ENCODE assay signal across 17 cellular contexts in genomic region chr1:53524428-53525400, GRCh38.
DNase-seq lines count a peak whose midpoint lies in the region; ATAC-seq and TF ChIP-seq lines count a peak whose summit lies in the region.
"Had no signal": no experiment of that assay in that cellular context is flagged by ENCODE, and none has a peak within 500 bp of the region (broad histone marks: within the 10 kb centered on the region; RNA-seq: fewer than 3 reads in every experiment).

No MANE protein-coding gene starts in this region.

- peaks cover 5% of the 10 kb centered on the region for H3K27me3 Mint-ChIP-seq in WTC11 (ENCODE audit: low read depth)
- peaks cover 53% of the 10 kb centered on the region for H3K27me3 Mint-ChIP-seq in nephron (ENCODE audit: low read depth)
- H3K27me3 Mint-ChIP-seq: activated naive CD8-positive, alpha-beta T cell; activated T-cell treated with anti-CD3 and anti-CD28 coated beads, Interleukin-2, amount 50 U/mL, for 24 hours had no signal

- peaks cover 17% of the 10 kb centered on the region for H3K4me1 ChIP-seq in BE2C

- H3K36me3 Mint-ChIP-seq in WTC11 (no peaks in the 10 kb centered on the region), nephron (ENCODE audit: low read depth) (no peaks in the 10 kb centered on the region)
- H3K36me3 Mint-ChIP-seq: activated naive CD8-positive, alpha-beta T cell; immature natural killer cell had no signal

- H3K4me3 ChIP-seq in BE2C (ENCODE audit: low read depth, low read length) (no peak overlapping the region), brain microvascular endothelial cell (ENCODE audit: low read depth, low read length) (no peak overlapping the region)

- TF ChIP-seq CTCF in BE2C (IDR thresholded peaks at IDR 0.05; ENCODE audit: low read depth, low read length) (no peak), WTC11 (IDR thresholded peaks at IDR 0.05) (no peak), nephron (IDR thresholded peaks at IDR 0.05; ENCODE audit: unreplicated experiment in 3 of 3) (no peak), brain microvascular endothelial cell (IDR thresholded peaks at IDR 0.05; ENCODE audit: low read depth, low read length, missing control alignments) (no peak)

- no peak overlapping the region for H3K27ac ChIP-seq in brain microvascular endothelial cell
- H3K27ac ChIP-seq: neutrophil had no signal

- no peaks in the 10 kb centered on the region for H3K27me3 ChIP-seq in BE2C
- H3K27me3 ChIP-seq in brain microvascular endothelial cell (replicated peaks) = no peaks in the 10 kb centered on the region
- H3K27me3 ChIP-seq: neutrophil had no signal

- H3K9me3 Mint-ChIP-seq in WTC11 = no peaks in the 10 kb centered on the region
- H3K9me3 Mint-ChIP-seq in nephron = no peaks in the 10 kb centered on the region
- H3K9me3 Mint-ChIP-seq: activated T-cell treated with anti-CD3 and anti-CD28 coated beads, Interleukin-2, amount 50 U/mL, for 24 hours; immature natural killer cell had no signal

- in situ Hi-C loops in brain microvascular endothelial cell (cut with HindIII; ENCODE audit: low pct_ligation_motif_present, low sequenced_read_pairs) = no loop called here

- H3K36me3 ChIP-seq in BE2C (no peaks in the 10 kb centered on the region), brain microvascular endothelial cell (replicated peaks) (peaks cover 15% of the 10 kb centered on the region)
- H3K36me3 ChIP-seq: neutrophil had no signal

- peaks cover 9% of the 10 kb centered on the region for H3K4me1 Mint-ChIP-seq in WTC11
- peaks cover 57% of the 10 kb centered on the region for H3K4me1 Mint-ChIP-seq in nephron
- H3K4me1 Mint-ChIP-seq: immature natural killer cell had no signal

- no peak overlapping the region for H3K4me3 Mint-ChIP-seq in WTC11
- peak overlapping the region in 2 of 3 experiments; percentile 21 to 24 for H3K4me3 Mint-ChIP-seq in nephron
- H3K4me3 Mint-ChIP-seq: activated naive CD8-positive, alpha-beta T cell; activated T-cell treated with anti-CD3 and anti-CD28 coated beads, Interleukin-2, amount 50 U/mL, for 24 hours; immature natural killer cell had no signal

- POLR2A ChIA-PET in WTC11 (lab: Charles Lee) = no interaction called here

- no peak for ATAC-seq in WTC11

- H3K9me3 ChIP-seq in BE2C = no peaks in the 10 kb centered on the region
- H3K9me3 ChIP-seq: neutrophil had no signal

- H3K27ac Mint-ChIP-seq in WTC11 = peak overlapping the region; percentile 49; the same call in 1 of the 2 replicates
- peak overlapping the region in 2 of 3 experiments; percentile 13 to 44 for H3K27ac Mint-ChIP-seq in nephron
- H3K27ac Mint-ChIP-seq: activated naive CD8-positive, alpha-beta T cell; activated T-cell treated with anti-CD3 and anti-CD28 coated beads, Interleukin-2, amount 50 U/mL, for 24 hours; immature natural killer cell had no signal

- DNase-seq in BE2C (peak; percentile 28), DMS79 treated with DMSO at 0.1 percent for 48 hours (lab: John Stamatoyannopoulos, UW) (peak; percentile 71), WTC11 (ENCODE audit: low spot score) (no peak), middle frontal gyrus (ENCODE audit: extremely low spot score, low spot score) (no peak), brain microvascular endothelial cell (no peak)
- no peak for DNase-seq in activated CD4-positive, alpha-beta T cell treated with anti-CD3 and anti-CD28 coated beads for 1 hour
- no peak for DNase-seq in activated effector memory CD4-positive, alpha-beta T cell treated with Interleukin-2 at 50 U/mL for 16 hours
- DNase-seq: activated T-cell treated with anti-CD3 and anti-CD28 coated beads, Interleukin-2, amount 50 U/mL, for 24 hours; immature natural killer cell; mesenchymal stem cell; NCI-H1092; stimulated activated CD4-positive, alpha-beta T cell treated with anti-CD3 and anti-CD28 coated beads, Interleukin-4, amount 100 ng/mL, for 1 hour; stimulated activated CD8-positive, alpha-beta memory T cell treated with anti-CD3 and anti-CD28 coated beads, Interleukin-4, amount 100 ng/mL, for 48 hours; SW 1271 had no signal

- CTCF ChIA-PET in WTC11 (lab: Charles Lee) = interaction anchor here (0.6 to 2.5 kb wide), 7 partner anchors 17 to 158 kb away, joined by 3 to 17 read pairs (median 5); no protein-coding TSS in a partner anchor

TF ChIP-seq in WTC11, 78 proteins besides CTCF, POLR2A, EP300 and RAD21:
- no peak for TF ChIP-seq NR1H2 (CRISPR knock-in tag; IDR thresholded peaks at IDR 0.05)
- TF ChIP-seq, protein P1, sequence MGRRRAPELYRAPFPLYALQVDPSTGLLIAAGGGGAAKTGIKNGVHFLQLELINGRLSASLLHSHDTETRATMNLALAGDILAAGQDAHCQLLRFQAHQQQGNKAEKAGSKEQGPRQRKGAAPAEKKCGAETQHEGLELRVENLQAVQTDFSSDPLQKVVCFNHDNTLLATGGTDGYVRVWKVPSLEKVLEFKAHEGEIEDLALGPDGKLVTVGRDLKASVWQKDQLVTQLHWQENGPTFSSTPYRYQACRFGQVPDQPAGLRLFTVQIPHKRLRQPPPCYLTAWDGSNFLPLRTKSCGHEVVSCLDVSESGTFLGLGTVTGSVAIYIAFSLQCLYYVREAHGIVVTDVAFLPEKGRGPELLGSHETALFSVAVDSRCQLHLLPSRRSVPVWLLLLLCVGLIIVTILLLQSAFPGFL (CRISPR knock-in tag; IDR thresholded peaks at IDR 0.05; ENCODE audit: borderline replicate concordance) = no peak
- TF ChIP-seq FOXP4 (CRISPR knock-in tag; IDR thresholded peaks at IDR 0.05) = no peak
- TF ChIP-seq, protein P2, sequence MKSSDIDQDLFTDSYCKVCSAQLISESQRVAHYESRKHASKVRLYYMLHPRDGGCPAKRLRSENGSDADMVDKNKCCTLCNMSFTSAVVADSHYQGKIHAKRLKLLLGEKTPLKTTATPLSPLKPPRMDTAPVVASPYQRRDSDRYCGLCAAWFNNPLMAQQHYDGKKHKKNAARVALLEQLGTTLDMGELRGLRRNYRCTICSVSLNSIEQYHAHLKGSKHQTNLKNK (CRISPR knock-in tag; IDR thresholded peaks at IDR 0.05) = no peak
- no peak for TF ChIP-seq TCF7 (CRISPR knock-in tag; IDR thresholded peaks at IDR 0.05; ENCODE audit: low read depth)
- TF ChIP-seq, protein P3, sequence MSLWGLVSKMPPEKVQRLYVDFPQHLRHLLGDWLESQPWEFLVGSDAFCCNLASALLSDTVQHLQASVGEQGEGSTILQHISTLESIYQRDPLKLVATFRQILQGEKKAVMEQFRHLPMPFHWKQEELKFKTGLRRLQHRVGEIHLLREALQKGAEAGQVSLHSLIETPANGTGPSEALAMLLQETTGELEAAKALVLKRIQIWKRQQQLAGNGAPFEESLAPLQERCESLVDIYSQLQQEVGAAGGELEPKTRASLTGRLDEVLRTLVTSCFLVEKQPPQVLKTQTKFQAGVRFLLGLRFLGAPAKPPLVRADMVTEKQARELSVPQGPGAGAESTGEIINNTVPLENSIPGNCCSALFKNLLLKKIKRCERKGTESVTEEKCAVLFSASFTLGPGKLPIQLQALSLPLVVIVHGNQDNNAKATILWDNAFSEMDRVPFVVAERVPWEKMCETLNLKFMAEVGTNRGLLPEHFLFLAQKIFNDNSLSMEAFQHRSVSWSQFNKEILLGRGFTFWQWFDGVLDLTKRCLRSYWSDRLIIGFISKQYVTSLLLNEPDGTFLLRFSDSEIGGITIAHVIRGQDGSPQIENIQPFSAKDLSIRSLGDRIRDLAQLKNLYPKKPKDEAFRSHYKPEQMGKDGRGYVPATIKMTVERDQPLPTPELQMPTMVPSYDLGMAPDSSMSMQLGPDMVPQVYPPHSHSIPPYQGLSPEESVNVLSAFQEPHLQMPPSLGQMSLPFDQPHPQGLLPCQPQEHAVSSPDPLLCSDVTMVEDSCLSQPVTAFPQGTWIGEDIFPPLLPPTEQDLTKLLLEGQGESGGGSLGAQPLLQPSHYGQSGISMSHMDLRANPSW (CRISPR knock-in tag; conservative IDR thresholded peaks at IDR 0.05; ENCODE audit: low read depth) = no peak
- TF ChIP-seq ZNF232 (CRISPR knock-in tag; IDR thresholded peaks at IDR 0.05) = no peak
- no peak for TF ChIP-seq FOXJ3 (CRISPR knock-in tag; IDR thresholded peaks at IDR 0.05; ENCODE audit: borderline replicate concordance)
- TF ChIP-seq TP53 (CRISPR knock-in tag; IDR thresholded peaks at IDR 0.05) = no peak
- TF ChIP-seq, protein P4, sequence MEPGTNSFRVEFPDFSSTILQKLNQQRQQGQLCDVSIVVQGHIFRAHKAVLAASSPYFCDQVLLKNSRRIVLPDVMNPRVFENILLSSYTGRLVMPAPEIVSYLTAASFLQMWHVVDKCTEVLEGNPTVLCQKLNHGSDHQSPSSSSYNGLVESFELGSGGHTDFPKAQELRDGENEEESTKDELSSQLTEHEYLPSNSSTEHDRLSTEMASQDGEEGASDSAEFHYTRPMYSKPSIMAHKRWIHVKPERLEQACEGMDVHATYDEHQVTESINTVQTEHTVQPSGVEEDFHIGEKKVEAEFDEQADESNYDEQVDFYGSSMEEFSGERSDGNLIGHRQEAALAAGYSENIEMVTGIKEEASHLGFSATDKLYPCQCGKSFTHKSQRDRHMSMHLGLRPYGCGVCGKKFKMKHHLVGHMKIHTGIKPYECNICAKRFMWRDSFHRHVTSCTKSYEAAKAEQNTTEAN (CRISPR knock-in tag; IDR thresholded peaks at IDR 0.05) = no peak

Comparison
In these comparisons a context has a peak if more than half of its experiments do, and no peak if none do; other contexts are left out.
1. DNase-seq: peak in BE2C (single experiment) and DMS79 treated with DMSO at 0.1 percent for 48 hours (single experiment); none in WTC11 (single experiment), activated CD4-positive, alpha-beta T cell treated with anti-CD3 and anti-CD28 coated beads for 1 hour (single experiment), middle frontal gyrus (single experiment), activated effector memory CD4-positive, alpha-beta T cell treated with Interleukin-2 at 50 U/mL for 16 hours (single experiment) and brain microvascular endothelial cell (single experiment).